In the genomic region with DNA sequence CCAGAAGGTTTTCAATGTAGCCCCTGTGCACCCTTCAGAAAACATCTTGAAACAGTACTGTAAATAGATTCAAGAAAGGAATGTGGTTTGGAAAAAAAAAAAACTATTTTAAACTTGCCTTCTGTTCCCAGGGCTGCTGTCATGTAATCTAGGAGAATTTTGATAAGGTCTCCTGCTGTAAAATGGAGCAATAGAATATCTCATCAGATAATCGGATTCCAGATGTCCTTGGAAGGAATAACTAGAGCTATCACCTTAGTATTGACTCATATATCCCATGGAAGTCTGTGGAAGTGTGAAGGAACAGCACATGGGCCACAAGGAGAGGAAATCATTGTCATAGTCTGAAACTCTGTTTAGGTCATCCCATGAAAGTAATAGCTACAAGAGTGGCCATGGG, we compare ENCODE assay signal across 16 cellular contexts.
"Had no signal": no experiment of that assay in that cellular context is flagged by ENCODE, and none has a peak within 500 bp of the region (broad histone marks: within the 10 kb centered on the region; RNA-seq: fewer than 3 reads in every experiment).

No MANE protein-coding gene starts in this region.

- H2AFZ ChIP-seq: neural progenitor cell, parathyroid adenoma had no signal

- DNase-seq: activated CD4-positive, alpha-beta T cell treated with anti-CD3 and anti-CD28 coated beads for 4 hours; activated CD8-positive, alpha-beta memory T cell treated with anti-CD3 and anti-CD28 coated beads, Interleukin-2, amount 50 U/mL, for 48 hours; activated CD8-positive, alpha-beta T cell treated with anti-CD3 and anti-CD28 coated beads, Interleukin-2, amount 10 ng/mL, durations not matched to agents 7 days and 5 days; activated naive CD4-positive, alpha-beta T cell treated with Interleukin-2 at 50 U/mL for 16 hours; central memory CD4-positive, alpha-beta T cell; effector memory CD4-positive, alpha-beta T cell; glutamatergic neuron; stimulated activated CD4-positive, alpha-beta T cell treated with anti-CD3 and anti-CD28 coated beads, Interleukin-15, amount 100 ng/mL, for 24 hours; stimulated activated CD4-positive, alpha-beta T cell treated with anti-CD3 and anti-CD28 coated beads, Interleukin-4, amount 100 ng/mL, for 24 hours; stimulated activated naive CD8-positive, alpha-beta T cell treated with anti-CD3 and anti-CD28 coated beads, Interleukin-15, amount 100 ng/mL, for 72 hours; testis had no signal

- H3K27me3 ChIP-seq: neural progenitor cell, testis had no signal

- H3K4me2 ChIP-seq: neural progenitor cell had no signal

- H3K9me3 Mint-ChIP-seq: activated T-helper 1 cell treated with anti-CD3 and anti-CD28 coated beads, Interleukin-12 subunit alpha, Interleukin-12 subunit beta, Interleukin-2, Interleukin-4 antibody, amounts not matched to agents 30 ng/mL and 10 ng/mL and 1 ng/mL, durations not matched to agents 14 hours and 24 hours and 36 hours; neural progenitor cell; stimulated activated naive CD8-positive, alpha-beta T cell treated with anti-CD3 and anti-CD28 coated beads, Interleukin-15, amount 100 ng/mL, for 72 hours had no signal

- H3K79me2 ChIP-seq: parathyroid adenoma had no signal

- H3K9ac ChIP-seq: neural progenitor cell, parathyroid adenoma had no signal

- H3K27ac Mint-ChIP-seq: activated CD8-positive, alpha-beta T cell treated with anti-CD3 and anti-CD28 coated beads, Interleukin-2, amount 10 ng/mL, durations not matched to agents 7 days and 5 days; activated T-helper 1 cell treated with anti-CD3 and anti-CD28 coated beads, Interleukin-12 subunit alpha, Interleukin-12 subunit beta, Interleukin-2, Interleukin-4 antibody, amounts not matched to agents 30 ng/mL and 10 ng/mL and 1 ng/mL, durations not matched to agents 14 hours and 24 hours and 36 hours; neural progenitor cell; stimulated activated naive CD8-positive, alpha-beta T cell treated with anti-CD3 and anti-CD28 coated beads, Interleukin-15, amount 100 ng/mL, for 72 hours had no signal

- H3K9me3 ChIP-seq: testis had no signal

- FAIRE-seq: urothelium cell line had no signal

- H3K4me3 Mint-ChIP-seq: activated CD8-positive, alpha-beta T cell treated with anti-CD3 and anti-CD28 coated beads, Interleukin-2, amount 10 ng/mL, durations not matched to agents 7 days and 5 days; activated T-helper 1 cell treated with anti-CD3 and anti-CD28 coated beads, Interleukin-12 subunit alpha, Interleukin-12 subunit beta, Interleukin-2, Interleukin-4 antibody, amounts not matched to agents 30 ng/mL and 10 ng/mL and 1 ng/mL, durations not matched to agents 14 hours and 24 hours and 36 hours; neural progenitor cell; stimulated activated naive CD8-positive, alpha-beta T cell treated with anti-CD3 and anti-CD28 coated beads, Interleukin-15, amount 100 ng/mL, for 72 hours had no signal

- H3K36me3 ChIP-seq: neural progenitor cell had no signal

- H3K4me1 ChIP-seq: parathyroid adenoma, testis had no signal

- ATAC-seq: activated CD8-positive, alpha-beta T cell treated with anti-CD3 and anti-CD28 coated beads, Interleukin-2, amount 10 ng/mL, durations not matched to agents 7 days and 5 days; stimulated activated naive CD8-positive, alpha-beta T cell treated with anti-CD3 and anti-CD28 coated beads, Interleukin-15, amount 100 ng/mL, for 72 hours had no signal

- H3K27me3 Mint-ChIP-seq: stimulated activated naive CD8-positive, alpha-beta T cell treated with anti-CD3 and anti-CD28 coated beads, Interleukin-15, amount 100 ng/mL, for 72 hours had no signal

- H3K4me3 ChIP-seq: neural progenitor cell, testis had no signal

- H3K27ac ChIP-seq: epithelial cell of prostate, neural progenitor cell, parathyroid adenoma, testis had no signal
